In genomic region chr12:119328111-119328510, GRCh38 we compare ENCODE assay signal across 11 cellular contexts. TPM values are rescaled to one million over a fixed set of nuclear protein-coding genes. Genes with fewer than 3 reads are reported as not detected.
DNase-seq lines count a peak whose midpoint lies in the region; ATAC-seq, FAIRE-seq and TF ChIP-seq lines count a peak whose summit lies in the region.
"Had no signal": no experiment of that assay in that cellular context is flagged by ENCODE, and none has a peak within 500 bp of the region (broad histone marks: within the 10 kb centered on the region; RNA-seq: fewer than 3 reads in every experiment).

No MANE protein-coding gene starts in this region.

- peaks cover 6% of the 10 kb centered on the region for H3K27me3 ChIP-seq in left ventricle myocardium inferior (ENCODE audit: low read depth)
- H3K27me3 ChIP-seq: pancreas had no signal

- H3K27me3 Mint-ChIP-seq in activated naive CD4-positive, alpha-beta T cell treated with anti-CD3 and anti-CD28 coated beads for 36 hours (ENCODE audit: low read depth): peaks cover 4% of the 10 kb centered on the region

- ATAC-seq in activated naive CD4-positive, alpha-beta T cell treated with anti-CD3 and anti-CD28 coated beads, Interleukin-2, amount 50 U/mL, for 72 hours: no peak
- no peak for ATAC-seq in GM19463 (IDR thresholded peaks at IDR 0.05; ENCODE audit: unreplicated experiment)
- ATAC-seq in stimulated activated effector memory CD8-positive, alpha-beta T cell treated with anti-CD3 and anti-CD28 coated beads, Interleukin-12 subunit alpha, Interleukin-12 subunit beta, amount 100 ng/mL, for 72 hours: no peak
- ATAC-seq: activated naive CD8-positive, alpha-beta T cell treated with anti-CD3 and anti-CD28 coated beads, Interleukin-2, amount 50 U/mL, for 24 hours had no signal

- FAIRE-seq in urothelium cell line (lab: Jason Lieb, UNC) (no peak), frontal cortex (lab: Jason Lieb, UNC) (no peak)
- FAIRE-seq: pancreas had no signal

- CTCF ChIA-PET in activated naive CD4-positive, alpha-beta T cell treated with anti-CD3 and anti-CD28 coated beads for 36 hours (lab: Charles Lee): no interaction called here

- H3K4me1 Mint-ChIP-seq in activated naive CD4-positive, alpha-beta T cell treated with anti-CD3 and anti-CD28 coated beads for 36 hours (ENCODE audit: low read depth): no peaks in the 10 kb centered on the region
- no peaks in the 10 kb centered on the region for H3K4me1 Mint-ChIP-seq in stimulated activated effector memory CD8-positive, alpha-beta T cell treated with anti-CD3 and anti-CD28 coated beads, Interleukin-12 subunit alpha, Interleukin-12 subunit beta, amount 100 ng/mL, for 72 hours
- H3K4me1 Mint-ChIP-seq: activated naive CD8-positive, alpha-beta T cell treated with anti-CD3 and anti-CD28 coated beads, Interleukin-2, amount 50 U/mL, for 24 hours had no signal

- no peak overlapping the region for H3K4me3 Mint-ChIP-seq in activated naive CD4-positive, alpha-beta T cell treated with anti-CD3 and anti-CD28 coated beads for 36 hours
- H3K4me3 Mint-ChIP-seq in stimulated activated effector memory CD8-positive, alpha-beta T cell treated with anti-CD3 and anti-CD28 coated beads, Interleukin-12 subunit alpha, Interleukin-12 subunit beta, amount 100 ng/mL, for 72 hours: no peak overlapping the region
- H3K4me3 Mint-ChIP-seq: activated naive CD8-positive, alpha-beta T cell treated with anti-CD3 and anti-CD28 coated beads, Interleukin-2, amount 50 U/mL, for 24 hours had no signal

- intact Hi-C loops in activated naive CD4-positive, alpha-beta T cell treated with anti-CD3 and anti-CD28 coated beads for 36 hours (cut with micrococcal nuclease): no loop called here
- intact Hi-C loops in left ventricle myocardium inferior (cut with micrococcal nuclease): loop anchor here (5.0 kb wide), 1 partner anchor 84 kb away; no protein-coding TSS in a partner anchor

- DNase-seq in activated naive CD4-positive, alpha-beta T cell treated with anti-CD3 and anti-CD28 coated beads for 36 hours: peak; percentile 6
- DNase-seq in activated naive CD4-positive, alpha-beta T cell treated with anti-CD3 and anti-CD28 coated beads, Interleukin-2, amount 50 U/mL, for 72 hours (ENCODE audit: low spot score in 2 of 2): no peak
- peak; percentile 41 for DNase-seq in OCI-M1 (lab: John Stamatoyannopoulos, UW)
- DNase-seq in left ventricle myocardium inferior: no peak
- peak; percentile 17 for DNase-seq in urothelium cell line (ENCODE audit: low spot score)
- DNase-seq in frontal cortex (ENCODE audit: low spot score in 2 of 2): no peak
- DNase-seq in stimulated activated effector memory CD8-positive, alpha-beta T cell treated with anti-CD3 and anti-CD28 coated beads, Interleukin-12 subunit alpha, Interleukin-12 subunit beta, amount 100 ng/mL, for 72 hours (ENCODE audit: low spot score in 2 of 2): no peak
- DNase-seq: activated naive CD8-positive, alpha-beta T cell treated with anti-CD3 and anti-CD28 coated beads, Interleukin-2, amount 50 U/mL, for 24 hours; pancreas; T-helper 9 cell had no signal

- H3K4me1 ChIP-seq in left ventricle myocardium inferior: peaks cover 16% of the 10 kb centered on the region
- H3K4me1 ChIP-seq: pancreas had no signal

- H3K27ac Mint-ChIP-seq in activated naive CD4-positive, alpha-beta T cell treated with anti-CD3 and anti-CD28 coated beads for 36 hours: no peak overlapping the region
- H3K27ac Mint-ChIP-seq in activated naive CD4-positive, alpha-beta T cell treated with anti-CD3 and anti-CD28 coated beads, Interleukin-2, amount 50 U/mL, for 72 hours: no peak overlapping the region
- H3K27ac Mint-ChIP-seq in stimulated activated effector memory CD8-positive, alpha-beta T cell treated with anti-CD3 and anti-CD28 coated beads, Interleukin-12 subunit alpha, Interleukin-12 subunit beta, amount 100 ng/mL, for 72 hours: no peak overlapping the region
- H3K27ac Mint-ChIP-seq: activated naive CD8-positive, alpha-beta T cell treated with anti-CD3 and anti-CD28 coated beads, Interleukin-2, amount 50 U/mL, for 24 hours had no signal

- peak; percentile 61 for TF ChIP-seq CTCF in left ventricle myocardium inferior (IDR thresholded peaks at IDR 0.05; ENCODE audit: borderline replicate concordance)

- H3K27ac ChIP-seq in left ventricle myocardium inferior (replicated peaks): no peak overlapping the region
- H3K27ac ChIP-seq: pancreas had no signal

- peak overlapping the region; percentile 15 for H3K4me3 ChIP-seq in left ventricle myocardium inferior
- H3K4me3 ChIP-seq: pancreas had no signal

- peaks cover 4% of the 10 kb centered on the region for H3K9me3 ChIP-seq in left ventricle myocardium inferior (replicated peaks)
- H3K9me3 ChIP-seq: pancreas had no signal

- H3K9me3 Mint-ChIP-seq in activated naive CD4-positive, alpha-beta T cell treated with anti-CD3 and anti-CD28 coated beads for 36 hours: no peaks in the 10 kb centered on the region
- H3K9me3 Mint-ChIP-seq in activated naive CD4-positive, alpha-beta T cell treated with anti-CD3 and anti-CD28 coated beads, Interleukin-2, amount 50 U/mL, for 72 hours: peaks cover 0 to 3% of the 10 kb centered on the region in 2 donors
- H3K9me3 Mint-ChIP-seq in stimulated activated effector memory CD8-positive, alpha-beta T cell treated with anti-CD3 and anti-CD28 coated beads, Interleukin-12 subunit alpha, Interleukin-12 subunit beta, amount 100 ng/mL, for 72 hours: no peaks in the 10 kb centered on the region
- H3K9me3 Mint-ChIP-seq: activated naive CD8-positive, alpha-beta T cell treated with anti-CD3 and anti-CD28 coated beads, Interleukin-2, amount 50 U/mL, for 24 hours had no signal

- no peaks in the 10 kb centered on the region for H3K36me3 Mint-ChIP-seq in activated naive CD4-positive, alpha-beta T cell treated with anti-CD3 and anti-CD28 coated beads for 36 hours (ENCODE audit: low read depth)
- peaks cover 0 to 8% of the 10 kb centered on the region in 2 donors for H3K36me3 Mint-ChIP-seq in activated naive CD4-positive, alpha-beta T cell treated with anti-CD3 and anti-CD28 coated beads, Interleukin-2, amount 50 U/mL, for 72 hours
- H3K36me3 Mint-ChIP-seq in stimulated activated effector memory CD8-positive, alpha-beta T cell treated with anti-CD3 and anti-CD28 coated beads, Interleukin-12 subunit alpha, Interleukin-12 subunit beta, amount 100 ng/mL, for 72 hours: no peaks in the 10 kb centered on the region

- no peaks in the 10 kb centered on the region for H3K36me3 ChIP-seq in left ventricle myocardium inferior
- H3K36me3 ChIP-seq: pancreas had no signal

RNA-seq across cellular contexts. Expression of gene CCDC60, which starts 6.4 kb away (rescaled TPM):
- not detected for total RNA-seq in activated naive CD4-positive, alpha-beta T cell treated with anti-CD3 and anti-CD28 coated beads for 36 hours
- not detected for total RNA-seq in activated naive CD4-positive, alpha-beta T cell treated with anti-CD3 and anti-CD28 coated beads, Interleukin-2, amount 50 U/mL, for 72 hours
- total RNA-seq in left ventricle myocardium inferior (not detected), frontal cortex (not detected)
- total RNA-seq: pancreas had no signal

Comparison
In these comparisons a context has a peak if more than half of its experiments do, and no peak if none do; other contexts are left out.
1. DNase-seq: peak in activated naive CD4-positive, alpha-beta T cell treated with anti-CD3 and anti-CD28 coated beads for 36 hours (single experiment), OCI-M1 (single experiment) and urothelium cell line (single experiment); none in activated naive CD4-positive, alpha-beta T cell treated with anti-CD3 and anti-CD28 coated beads, Interleukin-2, amount 50 U/mL, for 72 hours (0 of 2), left ventricle myocardium inferior (single experiment), frontal cortex (0 of 2) and stimulated activated effector memory CD8-positive, alpha-beta T cell treated with anti-CD3 and anti-CD28 coated beads, Interleukin-12 subunit alpha, Interleukin-12 subunit beta, amount 100 ng/mL, for 72 hours (0 of 2).